Comparison of ENCODE assay signal across 19 cellular contexts in genomic region chr22:26981111-26981510, GRCh38.
A peak's percentile ranks its signal among the peaks of the same experiment; 100 is the strongest.
DNase-seq lines count a peak whose midpoint lies in the region; ATAC-seq and TF ChIP-seq lines count a peak whose summit lies in the region.
"Had no signal": no experiment of that assay in that cellular context is flagged by ENCODE, and none has a peak within 500 bp of the region (broad histone marks: within the 10 kb centered on the region; RNA-seq: fewer than 3 reads in every experiment).

No MANE protein-coding gene starts in this region.

- H3K27me3 ChIP-seq in stomach smooth muscle (ENCODE audit: control insufficient read depth in 1 of 2, insufficient read depth in 2 of 2, low read length in 2 of 2) (no peaks in the 10 kb centered on the region), left lung (peaks cover 0 to 22% of the 10 kb centered on the region in 2 donors), heart right ventricle (peaks cover 0 to 57% (median 9%) of the 10 kb centered on the region in 7 donors), HAP-1 (ENCODE audit: low read depth) (peaks cover 5% of the 10 kb centered on the region)

- H3K27ac ChIP-seq in stomach smooth muscle (ENCODE audit: low read length) = peak overlapping the region; percentile 69
- no peak overlapping the region for H3K27ac ChIP-seq in left lung
- no peak overlapping the region for H3K27ac ChIP-seq in heart right ventricle
- H3K27ac ChIP-seq: HL-60, SK-N-MC had no signal

- TF ChIP-seq CTCF in left lung (IDR thresholded peaks at IDR 0.05) = no peak
- TF ChIP-seq CTCF in heart right ventricle (IDR thresholded peaks at IDR 0.05) = no peak

- WGBS in heart right ventricle, 2 donors = 88 to 90% methylated on average over 7 of the region's 7 CpGs

- H3K36me3 ChIP-seq in stomach smooth muscle (ENCODE audit: control insufficient read depth in 2 of 2, insufficient read depth in 2 of 2, low read length in 2 of 2) (no peaks in the 10 kb centered on the region), left lung (no peaks in the 10 kb centered on the region), heart right ventricle (no peaks in the 10 kb centered on the region), HAP-1 (replicated peaks) (no peaks in the 10 kb centered on the region)

- H3K9me3 ChIP-seq in stomach smooth muscle (ENCODE audit: control insufficient read depth in 2 of 2, low read length in 2 of 2) (no peaks in the 10 kb centered on the region), left lung (no peaks in the 10 kb centered on the region), heart right ventricle (peaks cover 0 to 6% (median 0%) of the 10 kb centered on the region in 11 donors), HAP-1 (no peaks in the 10 kb centered on the region)

- intact Hi-C loops in left lung (cut with DNase I) (no loop called here), heart right ventricle (cut with DNase I) (no loop called here)

- peak overlapping the region in 1 of 2 donors; percentile 44 for H3K9ac ChIP-seq in stomach smooth muscle (ENCODE audit: low read length in 2 of 2)

- ATAC-seq in left lung (no peak), heart right ventricle (no peak)
- ATAC-seq: Panc1, Right ventricle myocardium inferior, T-cell had no signal

- DNase-seq in NCI-H146 (lab: John Stamatoyannopoulos, UW) (peak; percentile 77), NCI-H69 (lab: John Stamatoyannopoulos, UW) (peak; percentile 2), left kidney (ENCODE audit: low read depth, low spot score) (peak; percentile 22), left lung (no peak), heart right ventricle (no peak), HAP-1 (ENCODE audit: low spot score in 2 of 2) (no peak)
- DNase-seq: ACHN, AML-193, DMS79, H7, Kasumi-1, NCI-H2029 treated with DMSO at 0.1 percent for 48 hours, NCI-H526 treated with DMSO at 0.1 percent for 48 hours, T-cell had no signal

- H3K4me3 ChIP-seq in stomach smooth muscle (ENCODE audit: low read length in 2 of 2) (peak overlapping the region in 1 of 2 donors; percentile 29), left lung (no peak overlapping the region), heart right ventricle (no peak overlapping the region), HAP-1 (no peak overlapping the region)
- H3K4me3 ChIP-seq: SK-N-MC had no signal

- H3K4me1 ChIP-seq in stomach smooth muscle (ENCODE audit: control insufficient read depth, insufficient read depth, low read length) = peaks cover 19% of the 10 kb centered on the region
- no peaks in the 10 kb centered on the region for H3K4me1 ChIP-seq in left lung
- peaks cover 0 to 5% (median 0%) of the 10 kb centered on the region in 9 donors for H3K4me1 ChIP-seq in heart right ventricle
- no peaks in the 10 kb centered on the region for H3K4me1 ChIP-seq in HAP-1

- in situ Hi-C loops in HAP-1 (cut with MboI; ENCODE audit: low sequenced_read_pairs) = no loop called here

Comparison
In these comparisons a context has a peak if more than half of its experiments do, and no peak if none do; other contexts are left out.
1. DNase-seq: peak in NCI-H146 (single experiment), NCI-H69 (single experiment) and left kidney (single experiment); none in left lung (0 of 2), heart right ventricle (0 of 2) and HAP-1 (0 of 2).